ENCODE assay signal across 9 cellular contexts in the genomic region with DNA sequence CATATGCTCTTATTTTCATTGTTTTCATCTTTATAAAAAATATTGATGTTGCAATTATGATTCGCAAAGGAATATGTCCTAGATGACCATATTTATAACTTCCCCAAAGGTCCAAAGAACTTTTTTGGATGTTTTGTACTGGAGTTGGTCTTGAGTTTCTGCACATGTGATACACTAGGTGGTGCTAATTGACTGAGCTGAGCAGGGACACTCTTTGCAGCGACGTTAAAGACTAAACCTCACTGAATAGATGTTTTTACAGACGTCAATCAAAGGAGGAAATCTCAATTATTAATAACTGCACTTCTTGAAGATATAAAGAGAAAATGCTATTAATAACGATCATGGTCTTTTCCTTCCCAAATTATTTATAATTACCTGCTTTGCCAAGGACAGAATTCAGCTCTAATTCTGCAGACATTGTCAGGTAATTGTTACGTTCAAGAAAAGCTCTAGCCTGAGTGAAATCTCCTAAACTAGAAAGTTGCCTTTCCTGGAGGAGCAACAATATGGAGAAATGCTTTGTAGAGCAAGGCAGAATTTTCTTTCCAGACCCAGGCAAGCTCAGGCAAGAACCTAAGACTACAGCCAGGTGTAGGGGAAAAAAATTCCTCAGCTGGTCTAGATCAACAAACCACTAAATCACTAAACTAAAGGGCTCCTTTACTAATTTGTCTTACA.
DNase-seq lines count a peak whose midpoint lies in the region; ATAC-seq, FAIRE-seq and TF ChIP-seq lines count a peak whose summit lies in the region.
"Had no signal": no experiment of that assay in that cellular context is flagged by ENCODE, and none has a peak within 500 bp of the region (broad histone marks: within the 10 kb centered on the region; RNA-seq: fewer than 3 reads in every experiment).

No MANE protein-coding gene starts in this region.

- peaks cover 2% of the 10 kb centered on the region for H3K27me3 Mint-ChIP-seq in astrocyte (ENCODE audit: low read depth, unreplicated experiment)

- no peak for TF ChIP-seq EP300 in HepG2 (IDR thresholded peaks at IDR 0.05; ENCODE audit: low read depth in 2 of 2, low read length in 2 of 2)
- TF ChIP-seq EP300 in HepG2 (CRISPR knock-in tag; IDR thresholded peaks at IDR 0.05; ENCODE audit: borderline replicate concordance) = no peak

- no peak for ATAC-seq in Right ventricle myocardium inferior
- peak; percentile 55 for ATAC-seq in HepG2
- ATAC-seq in GM21381 (IDR thresholded peaks at IDR 0.05; ENCODE audit: unreplicated experiment) = no peak

- H3K9me3 Mint-ChIP-seq in astrocyte (ENCODE audit: unreplicated experiment) = no peaks in the 10 kb centered on the region
- H3K9me3 Mint-ChIP-seq: stimulated activated naive CD8-positive, alpha-beta T cell treated with anti-CD3 and anti-CD28 coated beads, Interleukin-15, Interleukin-2, amounts not matched to agents 100 ng/mL and 50 ng/mL, for 24 hours had no signal

- no peaks in the 10 kb centered on the region for H3K4me1 Mint-ChIP-seq in astrocyte (ENCODE audit: low read depth, unreplicated experiment)

- H3K9me3 ChIP-seq in left ventricle myocardium inferior (replicated peaks) (no peaks in the 10 kb centered on the region), Loucy (ENCODE audit: insufficient read depth, low read depth, low read length) (no peaks in the 10 kb centered on the region), astrocyte (ENCODE audit: insufficient read depth, low read depth, low read length) (no peaks in the 10 kb centered on the region), HepG2 (ENCODE audit: low read length) (no peaks in the 10 kb centered on the region)

- 14% methylated on average over 6 of the region's 6 CpGs for WGBS in HepG2 (ENCODE audit: low lambda C conversion rate)

- H3K4me3 ChIP-seq in left ventricle myocardium inferior = no peak overlapping the region
- no peak overlapping the region for H3K4me3 ChIP-seq in Loucy (ENCODE audit: low read length, poor library complexity, severe bottlenecking)
- H3K4me3 ChIP-seq in astrocyte (ENCODE audit: insufficient read depth, low read depth, low read length) = no peak overlapping the region
- H3K4me3 ChIP-seq in HepG2 (replicated peaks in 1 of 3; ENCODE audit: insufficient read depth in 1 of 3, low read depth in 2 of 3, low read length in 3 of 3) = no peak overlapping the region

- intact Hi-C loops in left ventricle myocardium inferior (cut with micrococcal nuclease) = no loop called here
- intact Hi-C loops in Right ventricle myocardium inferior (cut with DNase I) = loop anchor here (10.0 kb wide), 1 partner anchor 561 kb away; no protein-coding TSS in a partner anchor
- intact Hi-C loops in HepG2 (cut with micrococcal nuclease; ENCODE audit: unreplicated experiment) = loop anchor here (1.0 kb wide), 1 partner anchor 170 kb away; no protein-coding TSS in a partner anchor

- H3K9ac ChIP-seq in Loucy (ENCODE audit: low read depth, low read length, poor library complexity, severe bottlenecking) (no peak overlapping the region), astrocyte (ENCODE audit: low read length) (no peak overlapping the region), HepG2 (ENCODE audit: insufficient read depth, low read depth, low read length) (no peak overlapping the region)

- no peak overlapping the region for H3K4me3 Mint-ChIP-seq in astrocyte (ENCODE audit: unreplicated experiment)
- H3K4me3 Mint-ChIP-seq: stimulated activated naive CD8-positive, alpha-beta T cell treated with anti-CD3 and anti-CD28 coated beads, Interleukin-15, Interleukin-2, amounts not matched to agents 100 ng/mL and 50 ng/mL, for 24 hours had no signal

- TF ChIP-seq CTCF in left ventricle myocardium inferior (IDR thresholded peaks at IDR 0.05; ENCODE audit: borderline replicate concordance) (peak; percentile 61), Loucy (conservative IDR thresholded peaks at IDR 0.05; ENCODE audit: low read length) (peak; percentile 84), astrocyte (IDR thresholded peaks at IDR 0.05; ENCODE audit: insufficient read depth, low read depth, low read length) (peak; percentile 62), HepG2 (CRISPR knock-in tag; IDR thresholded peaks at IDR 0.05) (peak; percentile 76)

- H4K20me1 ChIP-seq in Loucy (ENCODE audit: insufficient read depth, low read length, poor library complexity, severe bottlenecking) (no peaks in the 10 kb centered on the region), astrocyte (ENCODE audit: insufficient read depth, low read length) (no peaks in the 10 kb centered on the region), HepG2 (ENCODE audit: insufficient read depth, low read length) (no peaks in the 10 kb centered on the region)

- H3K36me3 Mint-ChIP-seq in astrocyte (ENCODE audit: low read depth, unreplicated experiment) = no peaks in the 10 kb centered on the region

- no peak for TF ChIP-seq POLR2A in HepG2 (IDR thresholded peaks at IDR 0.05; ENCODE audit: insufficient read depth in 1 of 2, low read depth in 2 of 2, low read length in 2 of 2)

- BruUV-seq in HepG2 (replicated peaks; lab: Mats Ljungman, UMichigan) = no TSS peak

- H3K4me2 ChIP-seq in Loucy (ENCODE audit: low read depth, low read length, poor library complexity, severe bottlenecking) = peak overlapping the region; percentile 25
- peak overlapping the region; percentile 13 for H3K4me2 ChIP-seq in astrocyte (ENCODE audit: low read length)
- no peak overlapping the region for H3K4me2 ChIP-seq in HepG2 (ENCODE audit: low read depth, low read length)

- no peaks in the 10 kb centered on the region for H3K79me2 ChIP-seq in Loucy (ENCODE audit: insufficient read depth, low read length)
- no peaks in the 10 kb centered on the region for H3K79me2 ChIP-seq in astrocyte (ENCODE audit: insufficient read depth, low read length)
- no peaks in the 10 kb centered on the region for H3K79me2 ChIP-seq in HepG2 (ENCODE audit: insufficient read depth, low read length)

- H3K27ac ChIP-seq in left ventricle myocardium inferior (replicated peaks) (no peak overlapping the region), astrocyte (ENCODE audit: low read depth, low read length) (no peak overlapping the region), HepG2 (ENCODE audit: extremely low read length, insufficient read depth, low read length) (no peak overlapping the region)

- H3K36me3 ChIP-seq in left ventricle myocardium inferior (no peaks in the 10 kb centered on the region), Loucy (ENCODE audit: insufficient read depth, low read length) (no peaks in the 10 kb centered on the region), astrocyte (ENCODE audit: insufficient read depth, low read length) (no peaks in the 10 kb centered on the region), HepG2 (replicated peaks in 1 of 2; ENCODE audit: control insufficient read depth in 1 of 2, insufficient read depth in 2 of 2, low read length in 2 of 2) (no peaks in the 10 kb centered on the region)

- no peaks in the 10 kb centered on the region for H3F3A ChIP-seq in Loucy (ENCODE audit: low read depth)

- CTCF ChIA-PET in HepG2 (lab: Yijun Ruan, JAX; ENCODE audit: low intra/inter-chr PET ratio, low total read pairs) = interaction anchor here (1.9 kb wide), 1 partner anchor 169 kb away, joined by 11 read pairs; no protein-coding TSS in a partner anchor

- H3K27ac Mint-ChIP-seq in astrocyte (ENCODE audit: unreplicated experiment) = no peak overlapping the region
- H3K27ac Mint-ChIP-seq: stimulated activated naive CD8-positive, alpha-beta T cell treated with anti-CD3 and anti-CD28 coated beads, Interleukin-15, Interleukin-2, amounts not matched to agents 100 ng/mL and 50 ng/mL, for 24 hours had no signal

- H3K4me1 ChIP-seq in left ventricle myocardium inferior (no peaks in the 10 kb centered on the region), Loucy (ENCODE audit: insufficient read depth, low read length, poor library complexity, severe bottlenecking) (no peaks in the 10 kb centered on the region), astrocyte (ENCODE audit: insufficient read depth, low read length) (peaks cover 10% of the 10 kb centered on the region), HepG2 (ENCODE audit: insufficient read depth, low read length) (peaks cover 10% of the 10 kb centered on the region)

- peak; percentile 47 for FAIRE-seq in astrocyte (lab: Jason Lieb, UNC)
- FAIRE-seq in HepG2 (lab: Jason Lieb, UNC) = peak; percentile 83

- H2AFZ ChIP-seq in Loucy (ENCODE audit: low read length) (peak overlapping the region; percentile 44; the same call in 1 of the 2 replicates), astrocyte (ENCODE audit: low read depth, low read length) (no peak overlapping the region), HepG2 (ENCODE audit: low read length) (no peak overlapping the region)

- peak; percentile 39; the same call in 1 of the 2 replicates for TF ChIP-seq RAD21 in HepG2 (CRISPR knock-in tag; IDR thresholded peaks at IDR 0.05)

- no peak for DNase-seq in left ventricle myocardium inferior
- no peak for DNase-seq in Right ventricle myocardium inferior (ENCODE audit: missing footprints)
- DNase-seq in astrocyte (ENCODE audit: low read depth) = peak; percentile 33
- peak; percentile 21 for DNase-seq in HepG2 (ENCODE audit: low spot score)
- DNase-seq in ecto neural progenitor cell (ENCODE audit: low spot score) = no peak
- no peak for DNase-seq in activated gamma-delta T cell (lab: John Stamatoyannopoulos, UW)

- POLR2A ChIA-PET in HepG2 (lab: Yijun Ruan, JAX) = no interaction called here

- in situ Hi-C loops in HepG2 (cut with HindIII; ENCODE audit: extremely low pct_ligation_motif_present, low pct_unique_long_range_greater_than_20kb) = loop anchor here (10.0 to 25.0 kb wide), 2 partner anchors 161 to 599 kb away; no protein-coding TSS in a partner anchor

- no peaks in the 10 kb centered on the region for H3K9me2 ChIP-seq in Loucy (replicated peaks; ENCODE audit: low read depth, low read length)

- H3K27me3 ChIP-seq in left ventricle myocardium inferior (ENCODE audit: low read depth) (peaks cover 24% of the 10 kb centered on the region), Loucy (ENCODE audit: insufficient read depth, low read length, poor library complexity, severe bottlenecking) (no peaks in the 10 kb centered on the region), astrocyte (ENCODE audit: insufficient read depth, low read length) (no peaks in the 10 kb centered on the region), HepG2 (ENCODE audit: control insufficient read depth in 1 of 2, insufficient read depth in 2 of 2, low read length in 2 of 2) (no peaks in the 10 kb centered on the region)

TF ChIP-seq in HepG2, 621 proteins besides CTCF, POLR2A, EP300 and RAD21:
- peak; percentile 64 for TF ChIP-seq SMC3 (IDR thresholded peaks at IDR 0.05; ENCODE audit: low read length)
- no peak for TF ChIP-seq TBP (CRISPR knock-in tag; IDR thresholded peaks at IDR 0.05)
- TF ChIP-seq STAG1 (CRISPR knock-in tag; IDR thresholded peaks at IDR 0.05) = peak; percentile 90

Comparison
In these comparisons a context has a peak if more than half of its experiments do, and no peak if none do; other contexts are left out.
1. DNase-seq: peak in astrocyte (single experiment) and HepG2 (single experiment); none in left ventricle myocardium inferior (single experiment), Right ventricle myocardium inferior (single experiment), ecto neural progenitor cell (single experiment) and activated gamma-delta T cell (single experiment).
2. Peak in every context shown above with its lines, with median percentiles within 50 percentile points of each other: CTCF ChIP-seq.